ENCODE assay signal across 8 cellular contexts in the genomic region with DNA sequence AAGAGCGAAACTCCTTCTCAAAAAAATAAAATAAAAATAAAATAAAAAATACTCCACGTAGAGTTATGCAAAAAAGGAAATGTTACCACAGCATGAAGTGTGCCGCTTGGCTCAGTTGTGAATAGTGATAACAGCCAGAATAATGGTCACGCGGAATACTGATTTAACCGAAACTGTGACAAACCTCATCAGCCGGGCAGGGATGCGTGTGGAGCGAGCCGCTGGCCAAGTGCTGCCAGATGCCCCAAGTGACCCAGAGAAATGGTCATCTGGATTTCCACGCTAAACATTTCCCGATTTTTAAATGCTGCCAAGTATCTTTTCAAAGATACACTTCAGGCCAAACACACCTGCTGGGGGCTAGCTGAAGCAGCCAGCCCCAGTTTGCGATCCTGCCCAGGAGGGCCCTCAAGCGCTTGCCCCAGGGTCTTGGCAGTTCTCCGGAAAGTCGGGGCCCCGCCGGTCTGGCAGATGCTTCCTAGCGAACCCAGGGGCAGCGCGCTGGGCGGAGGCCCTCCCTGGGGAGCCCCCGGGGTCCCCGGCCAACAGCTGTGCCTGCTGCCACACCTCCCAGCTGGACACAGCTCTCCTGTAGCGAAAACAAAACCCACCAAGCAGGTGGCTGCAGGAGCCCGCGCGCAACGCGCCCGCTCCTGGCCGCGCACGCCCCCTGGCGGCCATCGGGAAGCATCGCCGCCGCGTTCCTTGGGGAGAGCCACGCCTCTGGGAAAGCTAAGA. TPM values are rescaled to one million over a fixed set of nuclear protein-coding genes. Genes with fewer than 3 reads are reported as not detected.
A peak's percentile ranks its signal among the peaks of the same experiment; 100 is the strongest.
DNase-seq lines count a peak whose midpoint lies in the region; ATAC-seq lines count a peak whose summit lies in the region.

No MANE protein-coding gene starts in this region.

- H3K27me3 ChIP-seq in right cardiac atrium (ENCODE audit: control insufficient read depth, insufficient read depth): no peaks in the 10 kb centered on the region

- H3K4me3 ChIP-seq in right cardiac atrium (ENCODE audit: low read length): peak overlapping the region; percentile 44

- 25% methylated on average over 41 of the region's 41 CpGs for WGBS in right cardiac atrium

- intact Hi-C loops in right cardiac atrium (cut with DNase I): loop anchor here (2.0 to 5.0 kb wide), 5 partner anchors 85 to 171 kb away; no protein-coding TSS in a partner anchor

- ATAC-seq in GM21723 (IDR thresholded peaks at IDR 0.05; ENCODE audit: unreplicated experiment) (peak; percentile 67), right cardiac atrium (peak; percentile 88 to 89), HG03469 (IDR thresholded peaks at IDR 0.05; ENCODE audit: unreplicated experiment) (no peak)

- no peak overlapping the region for H3K27ac ChIP-seq in right cardiac atrium (ENCODE audit: low read length)

- no peaks in the 10 kb centered on the region for H3K4me1 ChIP-seq in right cardiac atrium (ENCODE audit: control insufficient read depth, insufficient read depth, low read length)

- DNase-seq in EH (ENCODE audit: low read depth) (peak; percentile 59), LHCN-M2 (ENCODE audit: low read depth) (peak; percentile 60), SW480 (ENCODE audit: low spot score) (peak; percentile 59), amniotic epithelial cell (ENCODE audit: low read depth) (peak; percentile 33), right cardiac atrium (peak; percentile 63 to 90 (median 90)), retina (peak; percentile 94)

- no peaks in the 10 kb centered on the region for H3K9me3 ChIP-seq in right cardiac atrium (ENCODE audit: control insufficient read depth, low read length)

RNA-seq across cellular contexts. Expression of a gene that starts 35.1 kb away (rescaled TPM):
- total RNA-seq in LHCN-M2 (2014; rRNA removed) (80.6 and 93.1 TPM in 2 replicates), right cardiac atrium (10 to 100 TPM; 13.2 to 21.6 (median 15.1) TPM)
- polyA plus RNA-seq in LHCN-M2 (2012): 18.7 TPM
- polyA plus RNA-seq in right cardiac atrium: 10.6 TPM

Comparison
In these comparisons a context has a peak if more than half of its experiments do, and no peak if none do; other contexts are left out.
1. DNase-seq: peak in every context shown above with its lines; median percentile 94 in retina; 90 in right cardiac atrium; 60 in LHCN-M2; 59 in EH; 59 in SW480; 33 in amniotic epithelial cell.